Comparison of ENCODE assay signal across 21 cellular contexts in genomic region chr16:82535262-82535661, GRCh38.
"Had no signal": no experiment of that assay in that cellular context is flagged by ENCODE, and none has a peak within 500 bp of the region (broad histone marks: within the 10 kb centered on the region; RNA-seq: fewer than 3 reads in every experiment).

No MANE protein-coding gene starts in this region.

- FAIRE-seq: HepG2, RCC 7860 had no signal

- DNase-seq: IMR-90, Karpas-422, KG1, MM.1S, NCI-H1092 treated with DMSO at 0.1 percent for 48 hours, NCI-H1436, NCI-H187, NCI-H2029, NCI-H2081 treated with DMSO at 0.1 percent for 48 hours, NCI-H2171, NCI-H226, NCI-H446, NCI-H510A, NCI-H524 treated with DMSO at 0.1 percent for 48 hours, NCI-H69, NCI-H774, RPMI8226, SHP77 had no signal

- ATAC-seq: HepG2, SK-N-SH treated with all-trans-retinoic acid at 6 μM for 48 hours had no signal
